In genomic region chr11:69443138-69443967, GRCh38 we compare ENCODE assay signal across 9 cellular contexts. TPM values are rescaled to one million over a fixed set of nuclear protein-coding genes. Genes with fewer than 3 reads are reported as not detected.
DNase-seq lines count a peak whose midpoint lies in the region; ATAC-seq and TF ChIP-seq lines count a peak whose summit lies in the region.
"Had no signal": no experiment of that assay in that cellular context is flagged by ENCODE, and none has a peak within 500 bp of the region (broad histone marks: within the 10 kb centered on the region; RNA-seq: fewer than 3 reads in every experiment).

No MANE protein-coding gene starts in this region.

- no peak overlapping the region for H3K4me3 Mint-ChIP-seq in activated CD4-positive, alpha-beta memory T cell treated with anti-CD3 and anti-CD28 coated beads, Interleukin-2, amount 10 ng/mL, durations not matched to agents 7 days and 5 days

- no peaks in the 10 kb centered on the region for H3K36me3 ChIP-seq in duodenal mucosa (ENCODE audit: control insufficient read depth in 1 of 2, insufficient read depth in 2 of 2, low read length in 2 of 2)
- no peaks in the 10 kb centered on the region for H3K36me3 ChIP-seq in lung (ENCODE audit: control insufficient read depth in 2 of 2, insufficient read depth in 2 of 2, low read length in 2 of 2)

- peaks cover 2% of the 10 kb centered on the region for H3K27me3 Mint-ChIP-seq in activated CD4-positive, alpha-beta memory T cell treated with anti-CD3 and anti-CD28 coated beads, Interleukin-2, amount 10 ng/mL, durations not matched to agents 7 days and 5 days

- H3K9me3 Mint-ChIP-seq in activated CD4-positive, alpha-beta memory T cell treated with anti-CD3 and anti-CD28 coated beads, Interleukin-2, amount 10 ng/mL, durations not matched to agents 7 days and 5 days, result no peaks in the 10 kb centered on the region

- peak; percentile 78 for ATAC-seq in HG02943 (IDR thresholded peaks at IDR 0.05; ENCODE audit: low read depth, unreplicated experiment)
- peak; percentile 87 for ATAC-seq in lung (ENCODE audit: insufficient read depth, low FRiP score)

- WGBS in lung, 2 donors, result 2 to 5% methylated on average over 33 to 48 of the region's 48 CpGs

- peak overlapping the region; percentile 39 to 57 for H3K9ac ChIP-seq in duodenal mucosa (ENCODE audit: low read depth in 1 of 2, low read length in 2 of 2)

- H3K36me3 Mint-ChIP-seq in activated CD4-positive, alpha-beta memory T cell treated with anti-CD3 and anti-CD28 coated beads, Interleukin-2, amount 10 ng/mL, durations not matched to agents 7 days and 5 days (ENCODE audit: low read depth), result no peaks in the 10 kb centered on the region

- CTCF ChIA-PET in activated CD4-positive, alpha-beta memory T cell treated with anti-CD3 and anti-CD28 coated beads, Interleukin-2, amount 10 ng/mL, durations not matched to agents 7 days and 5 days (lab: Charles Lee), result interaction anchor here (0.6 kb wide), 1 partner anchor 92 kb away, joined by 3 read pairs; no protein-coding TSS in a partner anchor

- no peak overlapping the region for H3K27ac Mint-ChIP-seq in activated CD4-positive, alpha-beta memory T cell treated with anti-CD3 and anti-CD28 coated beads, Interleukin-2, amount 10 ng/mL, durations not matched to agents 7 days and 5 days

- POLR2A ChIA-PET in activated CD4-positive, alpha-beta memory T cell treated with anti-CD3 and anti-CD28 coated beads, Interleukin-2, amount 10 ng/mL, durations not matched to agents 7 days and 5 days (lab: Charles Lee), result no interaction called here

- H3K27ac ChIP-seq in duodenal mucosa (ENCODE audit: low read depth, low read length) (peak overlapping the region; percentile 73), lung (ENCODE audit: low read depth in 1 of 2, low read length in 1 of 2) (peak overlapping the region; percentile 84 to 96)
- H3K27ac ChIP-seq: 22Rv1 had no signal

- peak; percentile 17 for DNase-seq in NCI-H1436 (lab: John Stamatoyannopoulos, UW)
- DNase-seq in NCI-H1436 treated with DMSO at 0.1 percent for 48 hours (lab: John Stamatoyannopoulos, UW), result no peak
- peak; percentile 67 to 89 for DNase-seq in NCI-H524 (lab: John Stamatoyannopoulos, UW)
- DNase-seq in activated CD4-positive, alpha-beta memory T cell treated with anti-CD3 and anti-CD28 coated beads, Interleukin-2, amount 10 ng/mL, durations not matched to agents 7 days and 5 days, result peak; percentile 72
- DNase-seq in lung (ENCODE audit: low spot score), result peak; percentile 91
- peak; percentile 43 to 60 (median 57) for DNase-seq in stimulated activated CD4-positive, alpha-beta T cell treated with anti-CD3 and anti-CD28 coated beads, TNF-alpha, amount 100 ng/mL, for 4 hours (ENCODE audit: low read depth in 3 of 3)

- peak overlapping the region; percentile 58 to 66 for H3K4me3 ChIP-seq in duodenal mucosa (ENCODE audit: low read depth in 1 of 2, low read length in 2 of 2)
- no peak overlapping the region for H3K4me3 ChIP-seq in lung

- H3K9me3 ChIP-seq in duodenal mucosa (ENCODE audit: control insufficient read depth in 1 of 2, low read length in 2 of 2), result no peaks in the 10 kb centered on the region
- H3K9me3 ChIP-seq in lung (ENCODE audit: control insufficient read depth in 2 of 2, insufficient read depth in 1 of 2, low read length in 1 of 2), result no peaks in the 10 kb centered on the region

- H3K27me3 ChIP-seq in duodenal mucosa (ENCODE audit: control insufficient read depth in 1 of 2, insufficient read depth in 2 of 2, low read length in 2 of 2) (no peaks in the 10 kb centered on the region), lung (ENCODE audit: control insufficient read depth, insufficient read depth) (no peaks in the 10 kb centered on the region)

- H3K4me1 Mint-ChIP-seq in activated CD4-positive, alpha-beta memory T cell treated with anti-CD3 and anti-CD28 coated beads, Interleukin-2, amount 10 ng/mL, durations not matched to agents 7 days and 5 days, result peaks cover 9% of the 10 kb centered on the region

- TF ChIP-seq CTCF in lung (IDR thresholded peaks at IDR 0.05; ENCODE audit: control extremely low read depth, extremely low read depth), result no peak

- H3K4me1 ChIP-seq in duodenal mucosa (ENCODE audit: control insufficient read depth in 1 of 2, insufficient read depth in 2 of 2, low read length in 2 of 2), result peaks cover 21 to 27% of the 10 kb centered on the region in 2 donors
- peaks cover 5 to 28% of the 10 kb centered on the region in 2 donors for H3K4me1 ChIP-seq in lung (ENCODE audit: control insufficient read depth in 2 of 2, insufficient read depth in 2 of 2, low read length in 2 of 2)

RNA-seq across cellular contexts. Expression of gene LINC01488, which starts 38.1 kb away (rescaled TPM):
- not detected for total RNA-seq in activated CD4-positive, alpha-beta memory T cell treated with anti-CD3 and anti-CD28 coated beads, Interleukin-2, amount 10 ng/mL, durations not matched to agents 7 days and 5 days
- not detected for total RNA-seq in lung
- not detected for polyA plus RNA-seq in lung
